8 cellular contexts compared by ENCODE assay signal in the genomic region with DNA sequence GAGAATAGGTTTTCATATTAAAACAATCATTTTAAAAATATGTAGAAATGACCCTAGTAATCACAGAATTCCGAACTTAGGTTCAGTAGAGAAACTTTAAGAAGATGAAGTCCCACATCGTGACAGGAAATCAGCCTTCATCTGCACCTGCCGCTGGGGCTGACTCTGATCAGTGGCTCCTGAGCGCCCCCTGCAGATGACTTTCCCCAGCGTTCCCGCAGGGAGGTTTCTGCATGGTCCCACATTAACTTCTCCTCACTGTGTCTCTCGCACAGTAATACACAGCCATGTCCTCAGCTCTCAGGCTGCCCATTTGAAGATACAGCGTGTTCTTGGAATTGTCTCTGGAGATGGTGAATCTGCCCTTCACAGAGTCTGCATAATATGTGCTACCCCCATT.
A peak's percentile ranks its signal among the peaks of the same experiment; 100 is the strongest.
DNase-seq lines count a peak whose midpoint lies in the region; ATAC-seq and TF ChIP-seq lines count a peak whose summit lies in the region.
"Had no signal": no experiment of that assay in that cellular context is flagged by ENCODE, and none has a peak within 500 bp of the region (broad histone marks: within the 10 kb centered on the region; RNA-seq: fewer than 3 reads in every experiment).

No MANE protein-coding gene starts in this region.

- H3K9me3 Mint-ChIP-seq in activated naive CD8-positive, alpha-beta T cell treated with anti-CD3 and anti-CD28 coated beads, Interleukin-2, amount 10 ng/mL, durations not matched to agents 7 days and 5 days: no peaks in the 10 kb centered on the region
- H3K9me3 Mint-ChIP-seq in stimulated activated memory B cell treated with anti-CD40 and anti-IgM and Interleukin-4, amounts not matched to agents 10 μg/mL and 1 μg/mL and 100 μg/mL, for 72 hours: no peaks in the 10 kb centered on the region

- H3K27ac Mint-ChIP-seq in activated naive CD8-positive, alpha-beta T cell treated with anti-CD3 and anti-CD28 coated beads, Interleukin-2, amount 10 ng/mL, durations not matched to agents 7 days and 5 days: no peak overlapping the region
- H3K27ac Mint-ChIP-seq in stimulated activated memory B cell treated with anti-CD40 and anti-IgM and Interleukin-4, amounts not matched to agents 10 μg/mL and 1 μg/mL and 100 μg/mL, for 72 hours: no peak overlapping the region

- peaks cover 33% of the 10 kb centered on the region for H3K27me3 ChIP-seq in WERI-Rb-1 (ENCODE audit: insufficient read depth, low read depth, severe bottlenecking)

- ATAC-seq in GM21786 (IDR thresholded peaks at IDR 0.05; ENCODE audit: unreplicated experiment) (peak; percentile 57), GM18861 (IDR thresholded peaks at IDR 0.05; ENCODE audit: unreplicated experiment) (no peak)
- ATAC-seq in activated naive CD8-positive, alpha-beta T cell treated with anti-CD3 and anti-CD28 coated beads, Interleukin-2, amount 10 ng/mL, durations not matched to agents 7 days and 5 days (ENCODE audit: low read depth): no peak
- ATAC-seq in stimulated activated memory B cell treated with anti-CD40 and anti-IgM and Interleukin-4, amounts not matched to agents 10 μg/mL and 1 μg/mL and 100 μg/mL, for 72 hours: peak; percentile 64

- H3K4me3 Mint-ChIP-seq in activated naive CD8-positive, alpha-beta T cell treated with anti-CD3 and anti-CD28 coated beads, Interleukin-2, amount 10 ng/mL, durations not matched to agents 7 days and 5 days: no peak overlapping the region
- H3K4me3 Mint-ChIP-seq in stimulated activated memory B cell treated with anti-CD40 and anti-IgM and Interleukin-4, amounts not matched to agents 10 μg/mL and 1 μg/mL and 100 μg/mL, for 72 hours: no peak overlapping the region

- peak; percentile 47 for TF ChIP-seq CTCF in WERI-Rb-1 (IDR thresholded peaks at IDR 0.05; ENCODE audit: low read depth, low read length)

- no peak overlapping the region for H3K27ac ChIP-seq in WERI-Rb-1

- H3K9me3 ChIP-seq in WERI-Rb-1 (ENCODE audit: severe bottlenecking): no peaks in the 10 kb centered on the region

- peaks cover 22% of the 10 kb centered on the region for H3K4me1 Mint-ChIP-seq in activated naive CD8-positive, alpha-beta T cell treated with anti-CD3 and anti-CD28 coated beads, Interleukin-2, amount 10 ng/mL, durations not matched to agents 7 days and 5 days
- H3K4me1 Mint-ChIP-seq in stimulated activated memory B cell treated with anti-CD40 and anti-IgM and Interleukin-4, amounts not matched to agents 10 μg/mL and 1 μg/mL and 100 μg/mL, for 72 hours: peaks cover 16% of the 10 kb centered on the region

- peaks cover 30% of the 10 kb centered on the region for H3K27me3 Mint-ChIP-seq in activated naive CD8-positive, alpha-beta T cell treated with anti-CD3 and anti-CD28 coated beads, Interleukin-2, amount 10 ng/mL, durations not matched to agents 7 days and 5 days
- no peaks in the 10 kb centered on the region for H3K27me3 Mint-ChIP-seq in stimulated activated memory B cell treated with anti-CD40 and anti-IgM and Interleukin-4, amounts not matched to agents 10 μg/mL and 1 μg/mL and 100 μg/mL, for 72 hours

- no peak overlapping the region for H3K4me3 ChIP-seq in WERI-Rb-1 (ENCODE audit: low read depth, low read length)

- POLR2A ChIA-PET in activated naive CD8-positive, alpha-beta T cell treated with anti-CD3 and anti-CD28 coated beads, Interleukin-2, amount 10 ng/mL, durations not matched to agents 7 days and 5 days (lab: Charles Lee): no interaction called here

- DNase-seq in WERI-Rb-1 (peak; percentile 21), pons (ENCODE audit: low spot score) (no peak), mucosa of gallbladder (ENCODE audit: low spot score) (no peak)
- DNase-seq in activated naive CD8-positive, alpha-beta T cell treated with anti-CD3 and anti-CD28 coated beads, Interleukin-2, amount 10 ng/mL, durations not matched to agents 7 days and 5 days: peak; percentile 71
- DNase-seq: caudate nucleus had no signal

- H3K36me3 ChIP-seq in WERI-Rb-1: no peaks in the 10 kb centered on the region

- H3K36me3 Mint-ChIP-seq in activated naive CD8-positive, alpha-beta T cell treated with anti-CD3 and anti-CD28 coated beads, Interleukin-2, amount 10 ng/mL, durations not matched to agents 7 days and 5 days: no peaks in the 10 kb centered on the region
- H3K36me3 Mint-ChIP-seq in stimulated activated memory B cell treated with anti-CD40 and anti-IgM and Interleukin-4, amounts not matched to agents 10 μg/mL and 1 μg/mL and 100 μg/mL, for 72 hours: no peaks in the 10 kb centered on the region

Comparison
In these comparisons a context has a peak if more than half of its experiments do, and no peak if none do; other contexts are left out.
1. ATAC-seq: peak in GM21786 (single experiment) and stimulated activated memory B cell treated with anti-CD40 and anti-IgM and Interleukin-4, amounts not matched to agents 10 μg/mL and 1 μg/mL and 100 μg/mL, for 72 hours (single experiment); none in activated naive CD8-positive, alpha-beta T cell treated with anti-CD3 and anti-CD28 coated beads, Interleukin-2, amount 10 ng/mL, durations not matched to agents 7 days and 5 days (single experiment) and GM18861 (single experiment).
2. DNase-seq: peak in WERI-Rb-1 (single experiment) and activated naive CD8-positive, alpha-beta T cell treated with anti-CD3 and anti-CD28 coated beads, Interleukin-2, amount 10 ng/mL, durations not matched to agents 7 days and 5 days (single experiment); none in pons (single experiment) and mucosa of gallbladder (single experiment).